ENCODE assay signal across 1 cellular context in the genomic region with DNA sequence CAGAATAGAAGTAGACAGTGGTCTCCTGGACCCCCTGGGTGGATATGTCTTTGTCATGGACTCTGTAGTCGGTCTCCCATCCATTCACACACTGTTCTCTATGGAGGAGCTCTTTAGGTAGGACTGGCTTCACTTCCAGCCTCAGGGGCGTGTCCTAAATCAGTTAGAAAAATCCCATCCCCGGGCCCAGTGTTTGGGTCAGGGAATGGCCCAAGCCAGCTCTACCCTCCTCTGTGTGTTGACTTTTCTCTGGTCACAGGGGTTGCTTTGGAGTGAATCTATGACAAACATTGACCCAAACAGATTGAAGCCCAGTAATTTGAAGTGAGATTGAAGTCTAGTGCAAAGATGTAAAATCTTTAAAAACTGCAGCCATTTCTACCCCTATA.
TF ChIP-seq lines count a peak whose summit lies in the region.

No MANE protein-coding gene starts in this region.

TF ChIP-seq in HCT116, 20 proteins besides CTCF, POLR2A, EP300 and RAD21:
- TF ChIP-seq SIN3A (IDR thresholded peaks at IDR 0.05; ENCODE audit: low read depth) = no peak
- no peak for TF ChIP-seq YY1 (IDR thresholded peaks at IDR 0.05; ENCODE audit: extremely low read depth, insufficient replicate concordance, low read depth, low read length)
- no peak for TF ChIP-seq JUND (IDR thresholded peaks at IDR 0.05)
- no peak for TF ChIP-seq POLR2AphosphoS5 (IDR thresholded peaks at IDR 0.05; ENCODE audit: low read depth, low read length)
- TF ChIP-seq EGR1 (IDR thresholded peaks at IDR 0.05; ENCODE audit: low read depth) = no peak
- no peak for TF ChIP-seq FOSL1 (IDR thresholded peaks at IDR 0.05; ENCODE audit: low read depth)
- TF ChIP-seq, protein P1, sequence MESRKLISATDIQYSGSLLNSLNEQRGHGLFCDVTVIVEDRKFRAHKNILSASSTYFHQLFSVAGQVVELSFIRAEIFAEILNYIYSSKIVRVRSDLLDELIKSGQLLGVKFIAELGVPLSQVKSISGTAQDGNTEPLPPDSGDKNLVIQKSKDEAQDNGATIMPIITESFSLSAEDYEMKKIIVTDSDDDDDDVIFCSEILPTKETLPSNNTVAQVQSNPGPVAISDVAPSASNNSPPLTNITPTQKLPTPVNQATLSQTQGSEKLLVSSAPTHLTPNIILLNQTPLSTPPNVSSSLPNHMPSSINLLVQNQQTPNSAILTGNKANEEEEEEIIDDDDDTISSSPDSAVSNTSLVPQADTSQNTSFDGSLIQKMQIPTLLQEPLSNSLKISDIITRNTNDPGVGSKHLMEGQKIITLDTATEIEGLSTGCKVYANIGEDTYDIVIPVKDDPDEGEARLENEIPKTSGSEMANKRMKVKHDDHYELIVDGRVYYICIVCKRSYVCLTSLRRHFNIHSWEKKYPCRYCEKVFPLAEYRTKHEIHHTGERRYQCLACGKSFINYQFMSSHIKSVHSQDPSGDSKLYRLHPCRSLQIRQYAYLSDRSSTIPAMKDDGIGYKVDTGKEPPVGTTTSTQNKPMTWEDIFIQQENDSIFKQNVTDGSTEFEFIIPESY (IDR thresholded peaks at IDR 0.05; ENCODE audit: extremely low read depth, insufficient replicate concordance, low read length) = no peak
- TF ChIP-seq SP1 (IDR thresholded peaks at IDR 0.05; ENCODE audit: low read depth) = no peak
- no peak for TF ChIP-seq CEBPB (IDR thresholded peaks at IDR 0.05; ENCODE audit: low read depth)
- no peak for TF ChIP-seq ELF1 (IDR thresholded peaks at IDR 0.05; ENCODE audit: borderline replicate concordance, low read depth)
- no peak for TF ChIP-seq CBX3 (IDR thresholded peaks at IDR 0.05; ENCODE audit: low read depth)
- TF ChIP-seq, protein P2, sequence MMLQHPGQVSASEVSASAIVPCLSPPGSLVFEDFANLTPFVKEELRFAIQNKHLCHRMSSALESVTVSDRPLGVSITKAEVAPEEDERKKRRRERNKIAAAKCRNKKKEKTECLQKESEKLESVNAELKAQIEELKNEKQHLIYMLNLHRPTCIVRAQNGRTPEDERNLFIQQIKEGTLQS (IDR thresholded peaks at IDR 0.05) = no peak
- TF ChIP-seq ZFX (IDR thresholded peaks at IDR 0.05) = no peak
- no peak for TF ChIP-seq SRF (IDR thresholded peaks at IDR 0.05; ENCODE audit: low read depth)
